ENCODE assay signal across 12 cellular contexts in the genomic region with DNA sequence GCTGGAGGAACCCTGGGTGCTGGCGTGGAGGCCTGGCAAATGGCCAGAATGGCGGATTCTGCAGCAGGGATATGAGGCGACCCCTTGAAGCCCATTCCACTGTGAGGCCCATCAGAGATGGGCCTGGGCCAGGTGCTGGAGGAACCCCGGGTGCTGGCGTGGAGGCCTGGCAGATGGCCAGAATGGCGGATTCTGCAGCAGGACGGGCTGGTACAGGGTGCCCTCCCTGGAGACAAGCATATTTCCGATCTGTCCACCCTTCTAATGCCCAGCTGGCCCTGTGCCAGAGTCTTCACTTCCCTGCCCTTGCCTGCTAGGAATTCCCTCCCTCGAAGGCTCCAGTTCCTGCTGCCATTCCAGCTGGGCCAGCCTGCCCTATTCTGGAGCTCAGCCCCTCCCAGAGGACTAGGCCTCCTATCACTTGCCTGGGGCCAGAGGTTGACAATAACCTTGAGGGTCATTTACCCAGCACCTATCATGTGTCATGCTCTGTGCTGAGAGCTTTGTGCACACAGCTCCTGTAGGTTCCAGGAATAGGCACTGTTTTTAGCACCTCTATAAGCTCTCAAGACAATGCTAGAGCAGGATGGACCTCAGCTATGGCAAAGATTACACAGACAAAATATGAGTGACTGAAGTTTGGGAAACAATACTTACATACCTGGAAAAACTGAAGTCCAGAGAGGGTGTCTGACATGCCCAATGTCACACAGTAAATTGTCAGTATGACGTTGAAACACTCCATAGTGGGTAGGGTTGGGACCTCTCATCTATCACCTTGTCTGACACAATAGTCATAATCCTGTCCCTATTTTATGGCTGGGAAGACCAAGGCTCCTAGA. TPM values are rescaled to one million over a fixed set of nuclear protein-coding genes. Genes with fewer than 3 reads are reported as not detected.
DNase-seq lines count a peak whose midpoint lies in the region; ATAC-seq and TF ChIP-seq lines count a peak whose summit lies in the region.
"Had no signal": no experiment of that assay in that cellular context is flagged by ENCODE, and none has a peak within 500 bp of the region (broad histone marks: within the 10 kb centered on the region; RNA-seq: fewer than 3 reads in every experiment).

No MANE protein-coding gene starts in this region.

- H3K36me3 ChIP-seq in cardiac muscle cell, result no peaks in the 10 kb centered on the region

- H3K4me3 ChIP-seq in cardiac muscle cell (no peak overlapping the region), retinal pigment epithelial cell (ENCODE audit: low read length) (no peak overlapping the region)
- H3K4me3 ChIP-seq: PC-9 had no signal

- H3K9me3 ChIP-seq in cardiac muscle cell (ENCODE audit: low read depth), result no peaks in the 10 kb centered on the region

- no peaks in the 10 kb centered on the region for H3K27me3 ChIP-seq in cardiac muscle cell

- no peak for TF ChIP-seq POLR2A in erythroblast (IDR thresholded peaks at IDR 0.05; ENCODE audit: low read length)

- peak overlapping the region; percentile 84 for H3K27ac ChIP-seq in cardiac muscle cell
- H3K27ac ChIP-seq: PC-9 had no signal

- TF ChIP-seq CTCF in cardiac muscle cell (IDR thresholded peaks at IDR 0.05; ENCODE audit: low read depth, low read length) (no peak), retinal pigment epithelial cell (conservative IDR thresholded peaks at IDR 0.05; ENCODE audit: low read depth, low read length) (no peak)

- DNase-seq in NCI-H146 (lab: John Stamatoyannopoulos, UW) (peak; percentile 36), NCI-H146 treated with DMSO at 0.1 percent for 48 hours (lab: John Stamatoyannopoulos, UW; ENCODE audit: unreplicated experiment) (no peak), NCI-H2196 treated with DMSO at 0.1 percent for 48 hours (lab: John Stamatoyannopoulos, UW; ENCODE audit: unreplicated experiment) (peak; percentile 66), cardiac muscle cell (ENCODE audit: low read depth in 1 of 2, low spot score in 1 of 2) (peak in 1 of 2 donors; percentile 89), retinal pigment epithelial cell (ENCODE audit: low read depth) (peak; percentile 69), erythroblast (lab: John Stamatoyannopoulos, UW) (no peak)
- DNase-seq: GF-D8; stimulated activated naive CD4-positive, alpha-beta T cell had no signal

- peaks cover 14% of the 10 kb centered on the region for H3K4me1 ChIP-seq in cardiac muscle cell (ENCODE audit: low read depth)

- ATAC-seq in HG02938 (IDR thresholded peaks at IDR 0.05; ENCODE audit: unreplicated experiment), result no peak
- no peak for ATAC-seq in HG02571 (IDR thresholded peaks at IDR 0.05; ENCODE audit: unreplicated experiment)

RNA-seq across cellular contexts. Expression of a gene that starts 21.4 kb away (rescaled TPM):
- not detected in 2 replicates for total RNA-seq in cardiac muscle cell
- polyA plus RNA-seq in cardiac muscle cell, result not detected in 2 replicates
- total RNA-seq: A172, PC-9 had no signal

RNA-seq across cellular contexts. Expression of a gene that starts 24.7 kb away (rescaled TPM):
- not detected in 2 replicates for total RNA-seq in cardiac muscle cell
- not detected in 2 replicates for polyA plus RNA-seq in cardiac muscle cell
- total RNA-seq: A172, PC-9 had no signal

RNA-seq across cellular contexts. Expression of a gene that starts 48.6 kb away (rescaled TPM):
- not detected in 2 replicates for total RNA-seq in cardiac muscle cell
- polyA plus RNA-seq in cardiac muscle cell, result not detected in 2 replicates
- total RNA-seq: A172, PC-9 had no signal

Comparison
In these comparisons a context has a peak if more than half of its experiments do, and no peak if none do; other contexts are left out.
1. DNase-seq: peak in NCI-H146 (single experiment), NCI-H2196 treated with DMSO at 0.1 percent for 48 hours (single experiment) and retinal pigment epithelial cell (single experiment); none in NCI-H146 treated with DMSO at 0.1 percent for 48 hours (single experiment) and erythroblast (0 of 2).